Comparison of ENCODE assay signal across 8 cellular contexts in genomic region chr20:3210346-3210745, GRCh38. TPM values are rescaled to one million over a fixed set of nuclear protein-coding genes. Genes with fewer than 3 reads are reported as not detected.
DNase-seq lines count a peak whose midpoint lies in the region; ATAC-seq and TF ChIP-seq lines count a peak whose summit lies in the region.

No MANE protein-coding gene starts in this region.

- POLR2A ChIA-PET in Panc1 (lab: Charles Lee), result interaction anchor here (0.7 kb wide), 1 partner anchor 11 kb away, joined by 3 read pairs; no protein-coding TSS in a partner anchor

- no peaks in the 10 kb centered on the region for H3K9me3 ChIP-seq in DOHH2 (ENCODE audit: control insufficient read depth, insufficient read depth, low read length)
- no peaks in the 10 kb centered on the region for H3K9me3 ChIP-seq in Panc1 (ENCODE audit: control insufficient read depth, insufficient read depth, low read depth, low read length)
- no peaks in the 10 kb centered on the region for H3K9me3 ChIP-seq in esophagus (ENCODE audit: control insufficient read depth in 2 of 2, insufficient read depth in 1 of 2, low read depth in 1 of 2, low read length in 1 of 2)
- no peaks in the 10 kb centered on the region for H3K9me3 ChIP-seq in ovary

- no peaks in the 10 kb centered on the region for H4K20me1 ChIP-seq in DOHH2 (ENCODE audit: control insufficient read depth, insufficient read depth, low read depth, low read length)

- no TSS peak for BruUV-seq in Panc1 (replicated peaks; lab: Mats Ljungman, UMichigan)

- no peak for TF ChIP-seq EP300 in ovary (IDR thresholded peaks at IDR 0.05)

- intact Hi-C loops in Panc1 (cut with micrococcal nuclease; ENCODE audit: unreplicated experiment), result no loop called here
- intact Hi-C loops in ovary (cut with DNase I), result loop anchor here in 1 of 4 donors (5.0 kb wide), 1 partner anchor 163 kb away; the partner anchor contains the start of gene MRPS26

- H3K27me3 ChIP-seq in DOHH2 (ENCODE audit: control insufficient read depth, low read length) (no peaks in the 10 kb centered on the region), Panc1 (ENCODE audit: control insufficient read depth, insufficient read depth, low read length) (no peaks in the 10 kb centered on the region), esophagus (ENCODE audit: control insufficient read depth in 1 of 2, insufficient read depth in 2 of 2, low read length in 2 of 2) (no peaks in the 10 kb centered on the region), ovary (no peaks in the 10 kb centered on the region)

- H3K36me3 ChIP-seq in DOHH2 (ENCODE audit: control insufficient read depth, low read length) (peaks cover 36% of the 10 kb centered on the region), Panc1 (ENCODE audit: control insufficient read depth, insufficient read depth, low read length) (no peaks in the 10 kb centered on the region; the same call in 1 of the 2 replicates), esophagus (ENCODE audit: control insufficient read depth in 2 of 2, insufficient read depth in 2 of 2, low read length in 1 of 2) (peaks cover 0 to 10% of the 10 kb centered on the region in 2 donors), ovary (no peaks in the 10 kb centered on the region)

- H3K4me1 ChIP-seq in DOHH2 (ENCODE audit: control insufficient read depth, low read length), result peaks cover 19% of the 10 kb centered on the region
- peaks cover 13% of the 10 kb centered on the region; the same call in 1 of the 2 replicates for H3K4me1 ChIP-seq in Panc1 (ENCODE audit: control insufficient read depth, insufficient read depth, low read length)
- peaks cover 0 to 4% of the 10 kb centered on the region in 2 donors for H3K4me1 ChIP-seq in esophagus (ENCODE audit: control insufficient read depth in 2 of 2, insufficient read depth in 2 of 2, low read length in 1 of 2)
- peaks cover 7% of the 10 kb centered on the region for H3K4me1 ChIP-seq in ovary (ENCODE audit: insufficient read depth)

- CTCF ChIA-PET in Panc1 (lab: Charles Lee), result no interaction called here

- H3K4me2 ChIP-seq in DOHH2 (ENCODE audit: low read length), result peak overlapping the region; percentile 87

- no peak for TF ChIP-seq POLR2A in ovary (IDR thresholded peaks at IDR 0.05)

- H3K4me3 ChIP-seq in DOHH2 (ENCODE audit: low read length) (peak overlapping the region; percentile 79), Panc1 (ENCODE audit: low read depth in 2 of 2, low read length in 2 of 2) (peak overlapping the region; percentile 88 to 100), esophagus (ENCODE audit: low read depth in 1 of 2, low read length in 2 of 2) (peak overlapping the region; percentile 16 to 84), ovary (peak overlapping the region; percentile 69)

- TF ChIP-seq CTCF in DOHH2 (IDR thresholded peaks at IDR 0.05; ENCODE audit: low read depth, low read length, poor library complexity, severe bottlenecking) (no peak), Panc1 (IDR thresholded peaks at IDR 0.05) (no peak), ovary (IDR thresholded peaks at IDR 0.05) (no peak)

- ATAC-seq in Panc1, result no peak
- ATAC-seq in HG03025 (IDR thresholded peaks at IDR 0.05; ENCODE audit: low FRiP score, unreplicated experiment), result no peak

- in situ Hi-C loops in Panc1 (cut with HindIII; ENCODE audit: low pct_unique_long_range_greater_than_20kb, low sequenced_read_pairs), result no loop called here

- H3F3A ChIP-seq in DOHH2 (ENCODE audit: control insufficient read depth, insufficient read depth), result no peaks in the 10 kb centered on the region

- H3K9me2 ChIP-seq in DOHH2 (replicated peaks; ENCODE audit: control insufficient read depth, low read length), result no peaks in the 10 kb centered on the region

- no peak for DNase-seq in Panc1 (ENCODE audit: low read depth, low spot score)
- DNase-seq in ovary, result no peak
- DNase-seq in NK-92 (lab: John Stamatoyannopoulos, UW; ENCODE audit: unreplicated experiment), result no peak
- no peak for DNase-seq in NCI-H2196 treated with DMSO at 0.1 percent for 48 hours (lab: John Stamatoyannopoulos, UW; ENCODE audit: unreplicated experiment)
- no peak for DNase-seq in foreskin melanocyte

- WGBS in esophagus, 2 donors, result 57 to 74% methylated on average over 2 of the region's 2 CpGs
- 59 to 83% (median 74%) methylated on average over 2 of the region's 2 CpGs for WGBS in ovary, 3 donors

- H3K79me2 ChIP-seq in DOHH2 (ENCODE audit: control insufficient read depth, low read length), result peaks cover 57% of the 10 kb centered on the region

- H3K27ac ChIP-seq in DOHH2 (ENCODE audit: low read depth, low read length) (peak overlapping the region; percentile 48), Panc1 (ENCODE audit: low read length) (peak overlapping the region; percentile 99), esophagus (ENCODE audit: low read depth in 2 of 2, low read length in 1 of 2) (no peak overlapping the region), ovary (no peak overlapping the region)

RNA-seq across cellular contexts. Expression of gene ITPA, which starts 1.0 kb away (rescaled TPM):
- 107 TPM for total RNA-seq in Panc1 (2021; ENCODE audit: unreplicated experiment)
- polyA plus RNA-seq in Panc1 (2012; ENCODE audit: insufficient read length), result 111 TPM
- 10 to 100 TPM; 55.8 to 73.5 TPM for polyA plus RNA-seq in esophagus
- 10 to 100 TPM; 19.2 to 55.3 (median 37.3) TPM for total RNA-seq in ovary
- 10 to 100 TPM; 15.8 to 29.7 TPM for polyA plus RNA-seq in ovary

RNA-seq across cellular contexts. Expression of gene DDRGK1, which starts 5.9 kb away (rescaled TPM):
- total RNA-seq in Panc1 (2021; ENCODE audit: unreplicated experiment), result 65.5 TPM
- polyA plus RNA-seq in Panc1 (2012; ENCODE audit: insufficient read length), result 101 TPM
- polyA plus RNA-seq in esophagus, result 10 to 100 TPM; 24.0 to 45.8 TPM
- 10 to 100 TPM; 44.2 to 63.9 (median 52.5) TPM for total RNA-seq in ovary
- 10 to 100 TPM; 38.5 to 60.6 TPM for polyA plus RNA-seq in ovary

RNA-seq across cellular contexts. Expression of gene SLC4A11, which starts 28.6 kb away (rescaled TPM):
- 144 TPM for total RNA-seq in Panc1 (2021; ENCODE audit: unreplicated experiment)
- 276 TPM for polyA plus RNA-seq in Panc1 (2012; ENCODE audit: insufficient read length)
- 10 to 100 TPM; 11.5 to 19.8 TPM for polyA plus RNA-seq in esophagus
- total RNA-seq in ovary, result 10 to 100 TPM in 1 of 7 donors, 1 to 10 TPM in 2, under 1 TPM in 3, not detected in 1; 0.12 to 10.2 (median 1.3) TPM
- polyA plus RNA-seq in ovary, result under 1 TPM; 0.17 to 0.55 TPM

RNA-seq across cellular contexts. Expression of gene LZTS3, which starts 37.0 kb away (rescaled TPM):
- total RNA-seq in Panc1 (2021; ENCODE audit: unreplicated experiment), result 5.2 TPM
- polyA plus RNA-seq in Panc1 (2012; ENCODE audit: insufficient read length), result 7.8 TPM
- 1 to 10 TPM; 1.8 TPM for polyA plus RNA-seq in esophagus
- total RNA-seq in ovary, result 10 to 100 TPM; 13.2 to 27.4 (median 18.2) TPM
- 10 to 100 TPM in 1 of 2 donors, 1 to 10 TPM in 1; 4.2 to 22.8 TPM for polyA plus RNA-seq in ovary

RNA-seq across cellular contexts. Expression of gene FASTKD5, which starts 50.7 kb away (rescaled TPM):
- total RNA-seq in Panc1 (2021; ENCODE audit: unreplicated experiment), result 16.3 TPM
- polyA plus RNA-seq in Panc1 (2012; ENCODE audit: insufficient read length), result 8.2 TPM
- polyA plus RNA-seq in esophagus, result 1 to 10 TPM; 6.6 to 9.7 TPM
- total RNA-seq in ovary, result 10 to 100 TPM in 5 of 7 donors, 1 to 10 TPM in 2; 8.8 to 13.2 (median 11.8) TPM
- polyA plus RNA-seq in ovary, result 10 to 100 TPM in 1 of 2 donors, 1 to 10 TPM in 1; 9.4 to 15.2 TPM

Comparison
In these comparisons a context has a peak if more than half of its experiments do, and no peak if none do; other contexts are left out.
1. H3K27ac ChIP-seq: peak in DOHH2 (single experiment) and Panc1 (single experiment); none in esophagus (0 of 2) and ovary (0 of 2).
2. RNA of gene SLC4A11, which starts 28.6 kb away (total RNA-seq): 144 TPM in Panc1 (single experiment); 0.12 to 10.2 TPM in ovary; every median in the first group is over 10 times any median in the second.
3. Peak in every context shown above with its lines, with median percentiles within 50 percentile points of each other: H3K4me3 ChIP-seq.